Comparison of ENCODE assay signal across 8 cellular contexts in the genomic region with DNA sequence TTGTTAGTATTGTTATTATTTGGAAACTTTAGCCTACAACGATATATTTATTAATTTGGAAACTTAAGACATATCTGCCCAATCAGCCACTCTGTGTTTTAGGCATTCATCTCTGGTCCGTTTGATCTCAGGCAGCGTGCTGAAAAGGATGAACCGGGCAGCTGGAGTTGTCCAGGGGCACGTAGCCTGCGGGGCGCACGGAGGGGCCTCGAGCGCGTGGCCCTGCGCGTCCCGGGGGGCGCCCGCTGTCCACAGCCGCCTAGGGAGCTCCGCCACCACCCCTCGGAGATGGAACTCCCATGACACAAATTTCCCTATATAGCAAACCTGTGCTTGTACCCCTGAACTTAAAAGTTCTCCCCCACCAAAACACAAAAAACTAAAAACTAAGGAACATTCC. TPM values are rescaled to one million over a fixed set of nuclear protein-coding genes. Genes with fewer than 3 reads are reported as not detected.
DNase-seq lines count a peak whose midpoint lies in the region; ATAC-seq, FAIRE-seq and TF ChIP-seq lines count a peak whose summit lies in the region.

No MANE protein-coding gene starts in this region.

- H3K27ac ChIP-seq in kidney (ENCODE audit: low read depth in 2 of 2, low read length in 2 of 2) (no peak overlapping the region), thoracic aorta (no peak overlapping the region)

- no peaks in the 10 kb centered on the region for H3K27me3 ChIP-seq in thoracic aorta (replicated peaks; ENCODE audit: insufficient read depth)

- H3K4me1 ChIP-seq in kidney (ENCODE audit: control insufficient read depth in 1 of 2, insufficient read depth in 1 of 2, low read depth in 1 of 2, low read length in 2 of 2) (no peaks in the 10 kb centered on the region), thoracic aorta (ENCODE audit: control insufficient read depth in 1 of 2, low read depth in 2 of 2) (no peaks in the 10 kb centered on the region)

- peaks cover 8% of the 10 kb centered on the region for H3K27me3 Mint-ChIP-seq in activated T-cell treated with anti-CD3 and anti-CD28 coated beads, Interleukin-2, amount 50 U/mL, for 72 hours (ENCODE audit: low read depth)
- no peaks in the 10 kb centered on the region for H3K27me3 Mint-ChIP-seq in activated naive CD8-positive, alpha-beta T cell treated with anti-CD3 and anti-CD28 coated beads for 36 hours

- intact Hi-C loops in kidney (cut with DNase I) = no loop called here

- TF ChIP-seq CTCF in kidney (IDR thresholded peaks at IDR 0.05; ENCODE audit: borderline replicate concordance, extremely low read depth, insufficient read depth) (no peak), thoracic aorta (IDR thresholded peaks at IDR 0.05) (no peak)

- H3K9me3 ChIP-seq in kidney (ENCODE audit: control insufficient read depth in 1 of 2, low read length in 2 of 2) (no peaks in the 10 kb centered on the region), thoracic aorta (no peaks in the 10 kb centered on the region)

- H3K4me1 Mint-ChIP-seq in activated T-cell treated with anti-CD3 and anti-CD28 coated beads, Interleukin-2, amount 50 U/mL, for 72 hours (ENCODE audit: low read depth) = peaks cover 25% of the 10 kb centered on the region
- H3K4me1 Mint-ChIP-seq in activated naive CD8-positive, alpha-beta T cell treated with anti-CD3 and anti-CD28 coated beads for 36 hours = peaks cover 11% of the 10 kb centered on the region

- ATAC-seq in activated T-cell treated with anti-CD3 and anti-CD28 coated beads, Interleukin-2, amount 50 U/mL, for 72 hours (replicated peaks in 1 of 2) = no peak
- ATAC-seq in thoracic aorta (ENCODE audit: insufficient number of reproducible peaks, low FRiP score, low read depth) = no peak

- no peak overlapping the region for H3K27ac Mint-ChIP-seq in activated T-cell treated with anti-CD3 and anti-CD28 coated beads, Interleukin-2, amount 50 U/mL, for 72 hours
- H3K27ac Mint-ChIP-seq in activated naive CD8-positive, alpha-beta T cell treated with anti-CD3 and anti-CD28 coated beads for 36 hours = no peak overlapping the region

- peaks cover 5 to 8% of the 10 kb centered on the region in 2 donors for H3K36me3 Mint-ChIP-seq in activated T-cell treated with anti-CD3 and anti-CD28 coated beads, Interleukin-2, amount 50 U/mL, for 72 hours (ENCODE audit: insufficient read depth in 2 of 2)
- peaks cover 3% of the 10 kb centered on the region for H3K36me3 Mint-ChIP-seq in activated naive CD8-positive, alpha-beta T cell treated with anti-CD3 and anti-CD28 coated beads for 36 hours

- no peak overlapping the region for H3K9ac ChIP-seq in kidney (ENCODE audit: low read length in 2 of 2)

- DNase-seq in activated T-cell treated with anti-CD3 and anti-CD28 coated beads, Interleukin-2, amount 50 U/mL, for 72 hours = no peak
- no peak for DNase-seq in activated T-cell treated with anti-CD3 and anti-CD28 coated beads, Interleukin-2, amount 50 U/mL, for 48 hours
- DNase-seq in activated naive CD8-positive, alpha-beta T cell treated with anti-CD3 and anti-CD28 coated beads for 36 hours = no peak
- DNase-seq in kidney = no peak
- DNase-seq in thoracic aorta (ENCODE audit: low spot score) = no peak
- DNase-seq in NCI-H2081 (lab: John Stamatoyannopoulos, UW) = no peak
- no peak for DNase-seq in NCI-H748 treated with DMSO at 0.1 percent for 48 hours (lab: John Stamatoyannopoulos, UW)
- no peak for DNase-seq in CD1c-positive myeloid dendritic cell (ENCODE audit: extremely low spot score)

- H3K36me3 ChIP-seq in kidney (ENCODE audit: control insufficient read depth in 1 of 2, insufficient read depth in 2 of 2, low read length in 2 of 2) (no peaks in the 10 kb centered on the region), thoracic aorta (no peaks in the 10 kb centered on the region)

- H3K9me3 Mint-ChIP-seq in activated T-cell treated with anti-CD3 and anti-CD28 coated beads, Interleukin-2, amount 50 U/mL, for 72 hours = peaks cover 5 to 6% of the 10 kb centered on the region in 2 donors
- H3K9me3 Mint-ChIP-seq in activated naive CD8-positive, alpha-beta T cell treated with anti-CD3 and anti-CD28 coated beads for 36 hours = peaks cover 11% of the 10 kb centered on the region

- no peak for FAIRE-seq in kidney (lab: Jason Lieb, UNC)

- peak overlapping the region; percentile 77 to 86 for H3K4me3 Mint-ChIP-seq in activated T-cell treated with anti-CD3 and anti-CD28 coated beads, Interleukin-2, amount 50 U/mL, for 72 hours
- peak overlapping the region; percentile 26 for H3K4me3 Mint-ChIP-seq in activated naive CD8-positive, alpha-beta T cell treated with anti-CD3 and anti-CD28 coated beads for 36 hours

- peak overlapping the region; percentile 36 to 56 for H3K4me3 ChIP-seq in kidney (ENCODE audit: low read length in 2 of 2)
- peak overlapping the region; percentile 64 for H3K4me3 ChIP-seq in thoracic aorta

RNA-seq across cellular contexts. Expression of gene MKI67, which starts 24.3 kb away (rescaled TPM):
- total RNA-seq in activated T-cell treated with anti-CD3 and anti-CD28 coated beads, Interleukin-2, amount 50 U/mL, for 72 hours = 100 to 1,000 TPM; 217 to 249 TPM
- 100 to 1,000 TPM; 196 to 210 TPM for total RNA-seq in activated naive CD8-positive, alpha-beta T cell treated with anti-CD3 and anti-CD28 coated beads for 36 hours
- total RNA-seq in kidney (2.4 TPM), thoracic aorta (1 to 10 TPM in 1 of 2 donors, under 1 TPM in 1; 0.41 to 2.7 TPM)
- polyA plus RNA-seq in kidney (ENCODE audit: insufficient read depth, low read depth, low replicate concordance) = 0.04 TPM

Comparison
In these comparisons a context has a peak if more than half of its experiments do, and no peak if none do; other contexts are left out.
1. RNA of gene MKI67, which starts 24.3 kb away (total RNA-seq): 217 to 249 TPM in activated T-cell treated with anti-CD3 and anti-CD28 coated beads, Interleukin-2, amount 50 U/mL, for 72 hours and 196 to 210 TPM in activated naive CD8-positive, alpha-beta T cell treated with anti-CD3 and anti-CD28 coated beads for 36 hours; 0.41 to 2.7 TPM in thoracic aorta and 2.4 TPM in kidney (single experiment); every median in the first group is over 10 times any median in the second.